ENCODE assay signal across 9 cellular contexts in the genomic region with DNA sequence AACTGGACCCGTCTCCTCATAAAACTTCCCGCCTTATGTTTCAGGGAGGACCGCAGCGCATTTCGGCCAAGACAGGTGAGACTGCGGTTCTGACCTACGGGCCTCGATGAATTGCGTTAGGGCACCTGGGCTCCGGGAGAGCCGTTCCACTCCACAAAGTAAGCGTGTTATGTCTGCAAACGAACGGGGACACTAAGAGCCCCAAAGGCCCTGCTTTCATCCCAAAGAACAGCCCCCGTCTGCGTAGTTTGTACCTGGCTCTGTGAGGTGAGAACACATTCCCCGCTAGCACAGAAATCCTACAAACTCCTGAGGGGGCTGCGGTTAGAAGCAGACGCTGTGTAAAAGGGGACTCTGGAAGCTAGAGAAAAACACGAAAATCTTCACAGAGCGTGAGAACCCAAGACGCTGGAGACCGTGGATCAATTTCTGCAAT. TPM values are rescaled to one million over a fixed set of nuclear protein-coding genes. Genes with fewer than 3 reads are reported as not detected.
A peak's percentile ranks its signal among the peaks of the same experiment; 100 is the strongest.
DNase-seq lines count a peak whose midpoint lies in the region; ATAC-seq and TF ChIP-seq lines count a peak whose summit lies in the region.
"Had no signal": no experiment of that assay in that cellular context is flagged by ENCODE, and none has a peak within 500 bp of the region (broad histone marks: within the 10 kb centered on the region; RNA-seq: fewer than 3 reads in every experiment).

No MANE protein-coding gene starts in this region.

- 10 to 24% (median 19%) methylated on average over 23 of the region's 23 CpGs for WGBS in heart left ventricle, 4 donors
- WGBS in right lobe of liver (ENCODE audit: insufficient coverage, low coverage, low lambda C conversion rate, missing lambda C conversion rate): 3% methylated on average over 22 of the region's 23 CpGs

- intact Hi-C loops in heart left ventricle (cut with DNase I) (no loop called here), left ventricle myocardium superior (cut with micrococcal nuclease) (no loop called here), right lobe of liver (cut with DNase I) (no loop called here), upper lobe of right lung (cut with DNase I) (no loop called here)

- ATAC-seq in heart left ventricle (no peak), left ventricle myocardium superior (no peak), right lobe of liver (no peak), upper lobe of right lung (no peak)
- no peak for ATAC-seq in activated naive CD8-positive, alpha-beta T cell treated with anti-CD3 and anti-CD28 coated beads, Interleukin-2, amount 50 U/mL, for 24 hours

- TF ChIP-seq POLR2A in heart left ventricle (IDR thresholded peaks at IDR 0.05) (no peak), right lobe of liver (IDR thresholded peaks at IDR 0.05) (no peak)

- H3K36me3 ChIP-seq in heart left ventricle: no peaks in the 10 kb centered on the region
- H3K36me3 ChIP-seq in right lobe of liver: no peaks in the 10 kb centered on the region
- H3K36me3 ChIP-seq in upper lobe of right lung: no peaks in the 10 kb centered on the region

- DNase-seq in heart left ventricle: no peak
- no peak for DNase-seq in left ventricle myocardium superior
- DNase-seq in activated naive CD8-positive, alpha-beta T cell treated with anti-CD3 and anti-CD28 coated beads, Interleukin-2, amount 50 U/mL, for 24 hours: peak; percentile 32
- DNase-seq in right lobe of liver: no peak
- DNase-seq in upper lobe of right lung: no peak
- no peak for DNase-seq in NCI-H1417 (lab: John Stamatoyannopoulos, UW)
- no peak for DNase-seq in NCI-H1092 treated with DMSO at 0.1 percent for 48 hours (lab: John Stamatoyannopoulos, UW)
- no peak for DNase-seq in DMS153 treated with DMSO at 0.1 percent for 48 hours (lab: John Stamatoyannopoulos, UW; ENCODE audit: unreplicated experiment)

- H3K4me1 ChIP-seq in heart left ventricle (peaks cover 0 to 13% (median 8%) of the 10 kb centered on the region in 12 donors), right lobe of liver (no peaks in the 10 kb centered on the region), upper lobe of right lung (no peaks in the 10 kb centered on the region)

- H3K36me3 Mint-ChIP-seq in activated naive CD8-positive, alpha-beta T cell treated with anti-CD3 and anti-CD28 coated beads, Interleukin-2, amount 50 U/mL, for 24 hours (ENCODE audit: low read depth): no peaks in the 10 kb centered on the region

- peaks cover 36% of the 10 kb centered on the region for H3K4me1 Mint-ChIP-seq in activated naive CD8-positive, alpha-beta T cell treated with anti-CD3 and anti-CD28 coated beads, Interleukin-2, amount 50 U/mL, for 24 hours

- H3K4me3 Mint-ChIP-seq in activated naive CD8-positive, alpha-beta T cell treated with anti-CD3 and anti-CD28 coated beads, Interleukin-2, amount 50 U/mL, for 24 hours: peak overlapping the region; percentile 84

- H3K9me3 Mint-ChIP-seq in activated naive CD8-positive, alpha-beta T cell treated with anti-CD3 and anti-CD28 coated beads, Interleukin-2, amount 50 U/mL, for 24 hours: no peaks in the 10 kb centered on the region

- no peak for TF ChIP-seq CTCF in heart left ventricle (IDR thresholded peaks at IDR 0.05)
- no peak for TF ChIP-seq CTCF in right lobe of liver (IDR thresholded peaks at IDR 0.05)
- no peak for TF ChIP-seq CTCF in upper lobe of right lung (IDR thresholded peaks at IDR 0.05)

- peak overlapping the region; percentile 99 for H3K27ac Mint-ChIP-seq in activated naive CD8-positive, alpha-beta T cell treated with anti-CD3 and anti-CD28 coated beads, Interleukin-2, amount 50 U/mL, for 24 hours

- H3K9me3 ChIP-seq in heart left ventricle: no peaks in the 10 kb centered on the region
- no peaks in the 10 kb centered on the region for H3K9me3 ChIP-seq in right lobe of liver
- no peaks in the 10 kb centered on the region for H3K9me3 ChIP-seq in upper lobe of right lung

- H3K27me3 ChIP-seq in heart left ventricle (peaks cover 0 to 37% (median 10%) of the 10 kb centered on the region in 9 donors), right lobe of liver (no peaks in the 10 kb centered on the region), upper lobe of right lung (peaks cover 17% of the 10 kb centered on the region)

- peak overlapping the region in 11 of 12 donors; percentile 15 to 53 (median 48) for H3K4me3 ChIP-seq in heart left ventricle
- no peak overlapping the region for H3K4me3 ChIP-seq in right lobe of liver
- peak overlapping the region; percentile 41 for H3K4me3 ChIP-seq in upper lobe of right lung

- peak overlapping the region in 9 of 12 donors; percentile 55 to 89 (median 80) for H3K27ac ChIP-seq in heart left ventricle
- peak overlapping the region in 2 of 3 donors; percentile 21 to 36 for H3K27ac ChIP-seq in right lobe of liver
- H3K27ac ChIP-seq in upper lobe of right lung: peak overlapping the region; percentile 82

- peaks cover 2% of the 10 kb centered on the region for H3K27me3 Mint-ChIP-seq in activated naive CD8-positive, alpha-beta T cell treated with anti-CD3 and anti-CD28 coated beads, Interleukin-2, amount 50 U/mL, for 24 hours

RNA-seq across cellular contexts. Expression of a gene that starts 41.6 kb away (rescaled TPM):
- total RNA-seq in heart left ventricle (not detected), left ventricle myocardium superior (not detected), right lobe of liver (not detected), upper lobe of right lung (not detected)
- polyA plus RNA-seq in heart left ventricle: not detected
- total RNA-seq: activated CD8-positive, alpha-beta memory T cell treated with anti-CD3 and anti-CD28 coated beads for 36 hours had no signal

Comparison
In these comparisons a context has a peak if more than half of its experiments do, and no peak if none do; other contexts are left out.
1. H3K27ac ChIP-seq: peak in every context shown above with its lines; median percentile 82 in upper lobe of right lung; 80 in heart left ventricle; 28 in right lobe of liver.
2. H3K4me3 ChIP-seq: peak in heart left ventricle (11 of 12) and upper lobe of right lung (single experiment); none in right lobe of liver (0 of 3).